In genomic region chr19:49680473-49681351, GRCh38 we compare ENCODE assay signal across 8 cellular contexts. TPM values are rescaled to one million over a fixed set of nuclear protein-coding genes. Genes with fewer than 3 reads are reported as not detected.
DNase-seq lines count a peak whose midpoint lies in the region; ATAC-seq and TF ChIP-seq lines count a peak whose summit lies in the region.

No MANE protein-coding gene starts in this region.

- no peaks in the 10 kb centered on the region for H3K27me3 Mint-ChIP-seq in activated naive CD8-positive, alpha-beta T cell treated with anti-CD3 and anti-CD28 coated beads, Interleukin-2, amount 10 ng/mL, durations not matched to agents 7 days and 5 days

- peaks cover 15% of the 10 kb centered on the region for H3F3A ChIP-seq in SU-DHL-6 (ENCODE audit: insufficient read depth)

- in situ Hi-C loops in transverse colon (cut with MboI; ENCODE audit: low pct_ligation_motif_present in 1 of 4, low pct_unique_long_range_greater_than_20kb in 1 of 4, low sequenced_read_pairs in 3 of 4): no loop called here

- POLR2A ChIA-PET in activated naive CD8-positive, alpha-beta T cell treated with anti-CD3 and anti-CD28 coated beads, Interleukin-2, amount 10 ng/mL, durations not matched to agents 7 days and 5 days (lab: Charles Lee): interaction anchor here (0.6 to 1.0 kb wide), 3 partner anchors 9 to 211 kb away, joined by 3 to 4 read pairs (median 3); partner anchors contain the start of gene ADM5

- peaks cover 7% of the 10 kb centered on the region for H3K36me3 Mint-ChIP-seq in activated naive CD8-positive, alpha-beta T cell treated with anti-CD3 and anti-CD28 coated beads, Interleukin-2, amount 10 ng/mL, durations not matched to agents 7 days and 5 days

- peak; percentile 96 for DNase-seq in GM03348 (ENCODE audit: low spot score)
- peak; percentile 88 for DNase-seq in NCI-H1092 treated with DMSO at 0.1 percent for 48 hours (lab: John Stamatoyannopoulos, UW)
- DNase-seq in activated naive CD8-positive, alpha-beta T cell treated with anti-CD3 and anti-CD28 coated beads, Interleukin-2, amount 10 ng/mL, durations not matched to agents 7 days and 5 days: peak; percentile 99
- DNase-seq in Right ventricle myocardium superior: peak; percentile 95
- peak; percentile 98 for DNase-seq in posterior vena cava (ENCODE audit: low spot score)
- DNase-seq in transverse colon: peak; percentile 93

- TF ChIP-seq EP300 in transverse colon (IDR thresholded peaks at IDR 0.05; ENCODE audit: low read depth): no peak

- peak; percentile 9 for ATAC-seq in activated naive CD8-positive, alpha-beta T cell treated with anti-CD3 and anti-CD28 coated beads, Interleukin-2, amount 10 ng/mL, durations not matched to agents 7 days and 5 days (ENCODE audit: low read depth)
- peak; percentile 29 for ATAC-seq in Right ventricle myocardium superior (ENCODE audit: poor library complexity)
- no peak for ATAC-seq in GM21528 (IDR thresholded peaks at IDR 0.05; ENCODE audit: low FRiP score, unreplicated experiment)

- no peak overlapping the region for H3K27ac Mint-ChIP-seq in activated naive CD8-positive, alpha-beta T cell treated with anti-CD3 and anti-CD28 coated beads, Interleukin-2, amount 10 ng/mL, durations not matched to agents 7 days and 5 days

- H2AFZ ChIP-seq in SU-DHL-6 (ENCODE audit: low read depth, low read length, severe bottlenecking): no peak overlapping the region

- no peaks in the 10 kb centered on the region for H3K27me3 ChIP-seq in SU-DHL-6 (ENCODE audit: low read length)
- no peaks in the 10 kb centered on the region for H3K27me3 ChIP-seq in transverse colon

- H3K36me3 ChIP-seq in SU-DHL-6 (ENCODE audit: low read length) (peaks cover 19% of the 10 kb centered on the region), transverse colon (peaks cover 0 to 16% (median 10%) of the 10 kb centered on the region in 4 donors)

- peak overlapping the region; percentile 70 for H3K4me2 ChIP-seq in SU-DHL-6 (ENCODE audit: low read depth, low read length, poor library complexity, severe bottlenecking)

- H4K20me1 ChIP-seq in SU-DHL-6 (ENCODE audit: low read depth, low read length): peaks cover 10% of the 10 kb centered on the region; the same call in 1 of the 2 replicates

- TF ChIP-seq POLR2A in transverse colon (IDR thresholded peaks at IDR 0.05): no peak

- H3K9ac ChIP-seq in SU-DHL-6 (ENCODE audit: low read length): peak overlapping the region; percentile 97

- H3K9me3 ChIP-seq in SU-DHL-6 (ENCODE audit: insufficient read depth, low read length) (no peaks in the 10 kb centered on the region), transverse colon (no peaks in the 10 kb centered on the region)

- H3K4me3 ChIP-seq in SU-DHL-6 (ENCODE audit: insufficient read depth, low read length, poor library complexity, severe bottlenecking) (peak overlapping the region; percentile 12), transverse colon (peak overlapping the region in 2 of 4 donors; percentile 17 to 21)

- H3K9me2 ChIP-seq in SU-DHL-6 (replicated peaks; ENCODE audit: insufficient read depth, low read length): no peaks in the 10 kb centered on the region

- 32 to 34% methylated on average over 12 to 38 of the region's 40 CpGs for WGBS in transverse colon (ENCODE audit: low coverage in 1 of 2), 2 donors

- H3K4me1 Mint-ChIP-seq in activated naive CD8-positive, alpha-beta T cell treated with anti-CD3 and anti-CD28 coated beads, Interleukin-2, amount 10 ng/mL, durations not matched to agents 7 days and 5 days: peaks cover 15% of the 10 kb centered on the region

- intact Hi-C loops in Right ventricle myocardium superior (cut with DNase I) (no loop called here), posterior vena cava (cut with DNase I) (no loop called here), transverse colon (cut with DNase I; ENCODE audit: low total_unique reads) (loop anchor here (10.0 kb wide), 1 partner anchor 206 kb away; the partner anchor contains the start of gene FLT3LG)

- no peaks in the 10 kb centered on the region for H3K9me3 Mint-ChIP-seq in activated naive CD8-positive, alpha-beta T cell treated with anti-CD3 and anti-CD28 coated beads, Interleukin-2, amount 10 ng/mL, durations not matched to agents 7 days and 5 days

- H3K27ac ChIP-seq in SU-DHL-6 (ENCODE audit: low read depth, low read length) (peak overlapping the region; percentile 27), transverse colon (peak overlapping the region; percentile 69 to 99 (median 75))

- H3K4me3 Mint-ChIP-seq in activated naive CD8-positive, alpha-beta T cell treated with anti-CD3 and anti-CD28 coated beads, Interleukin-2, amount 10 ng/mL, durations not matched to agents 7 days and 5 days: peak overlapping the region; percentile 10

- TF ChIP-seq CTCF in SU-DHL-6 (IDR thresholded peaks at IDR 0.05; ENCODE audit: insufficient read depth, low read length, poor library complexity, severe bottlenecking) (peak; percentile 93), transverse colon (IDR thresholded peaks at IDR 0.05) (peak; percentile 98 to 100 (median 99))

- H3K79me2 ChIP-seq in SU-DHL-6 (ENCODE audit: insufficient read depth, low read length): peaks cover 50% of the 10 kb centered on the region

- peaks cover 9 to 40% (median 37%) of the 10 kb centered on the region in 4 donors for H3K4me1 ChIP-seq in transverse colon

RNA-seq across cellular contexts. Expression of gene PRMT1, which starts 3.6 kb away (rescaled TPM):
- total RNA-seq in activated naive CD8-positive, alpha-beta T cell treated with anti-CD3 and anti-CD28 coated beads, Interleukin-2, amount 10 ng/mL, durations not matched to agents 7 days and 5 days: 100 to 1,000 TPM; 118 to 123 TPM
- total RNA-seq in Right ventricle myocardium superior (110 TPM), posterior vena cava (10 to 100 TPM; 79.1 to 91.5 TPM), transverse colon (100 to 1,000 TPM in 1 of 4 donors, 10 to 100 TPM in 3; 45.6 to 116 (median 70.3) TPM)

RNA-seq across cellular contexts. Expression of gene ADM5, which starts 8.7 kb away (rescaled TPM):
- total RNA-seq in activated naive CD8-positive, alpha-beta T cell treated with anti-CD3 and anti-CD28 coated beads, Interleukin-2, amount 10 ng/mL, durations not matched to agents 7 days and 5 days: 1 to 10 TPM; 4.1 to 4.3 TPM
- total RNA-seq in Right ventricle myocardium superior (0.67 TPM), posterior vena cava (1 to 10 TPM in 1 of 2 donors, under 1 TPM in 1; 1.00 to 1.0 TPM), transverse colon (under 1 TPM in 2 of 4 donors, not detected in 2; 0.41 to 0.95 TPM)

RNA-seq across cellular contexts. Expression of gene CPT1C, which starts 10.2 kb away (rescaled TPM):
- 1 to 10 TPM; 2.1 to 4.1 TPM for total RNA-seq in activated naive CD8-positive, alpha-beta T cell treated with anti-CD3 and anti-CD28 coated beads, Interleukin-2, amount 10 ng/mL, durations not matched to agents 7 days and 5 days
- total RNA-seq in Right ventricle myocardium superior (2.2 TPM), posterior vena cava (10 to 100 TPM; 10.6 to 11.8 TPM), transverse colon (10 to 100 TPM in 1 of 4 donors, 1 to 10 TPM in 3; 1.5 to 10.9 (median 2.2) TPM)

RNA-seq across cellular contexts. Expression of gene BCL2L12, which starts 15.0 kb away (rescaled TPM):
- total RNA-seq in activated naive CD8-positive, alpha-beta T cell treated with anti-CD3 and anti-CD28 coated beads, Interleukin-2, amount 10 ng/mL, durations not matched to agents 7 days and 5 days: 10 to 100 TPM; 63.4 to 71.3 TPM
- total RNA-seq in Right ventricle myocardium superior (10.8 TPM), posterior vena cava (1 to 10 TPM; 8.5 to 9.3 TPM), transverse colon (10 to 100 TPM in 1 of 4 donors, 1 to 10 TPM in 3; 5.4 to 10.2 (median 6.9) TPM)

RNA-seq across cellular contexts. Expression of gene IRF3, which starts 15.1 kb away (rescaled TPM):
- total RNA-seq in activated naive CD8-positive, alpha-beta T cell treated with anti-CD3 and anti-CD28 coated beads, Interleukin-2, amount 10 ng/mL, durations not matched to agents 7 days and 5 days: 100 to 1,000 TPM; 198 to 205 TPM
- total RNA-seq in Right ventricle myocardium superior (29.9 TPM), posterior vena cava (10 to 100 TPM; 40.6 to 50.9 TPM), transverse colon (100 to 1,000 TPM in 2 of 4 donors, 10 to 100 TPM in 2; 73.0 to 164 (median 104) TPM)
